Comparison of ENCODE assay signal across 10 cellular contexts in the genomic region with DNA sequence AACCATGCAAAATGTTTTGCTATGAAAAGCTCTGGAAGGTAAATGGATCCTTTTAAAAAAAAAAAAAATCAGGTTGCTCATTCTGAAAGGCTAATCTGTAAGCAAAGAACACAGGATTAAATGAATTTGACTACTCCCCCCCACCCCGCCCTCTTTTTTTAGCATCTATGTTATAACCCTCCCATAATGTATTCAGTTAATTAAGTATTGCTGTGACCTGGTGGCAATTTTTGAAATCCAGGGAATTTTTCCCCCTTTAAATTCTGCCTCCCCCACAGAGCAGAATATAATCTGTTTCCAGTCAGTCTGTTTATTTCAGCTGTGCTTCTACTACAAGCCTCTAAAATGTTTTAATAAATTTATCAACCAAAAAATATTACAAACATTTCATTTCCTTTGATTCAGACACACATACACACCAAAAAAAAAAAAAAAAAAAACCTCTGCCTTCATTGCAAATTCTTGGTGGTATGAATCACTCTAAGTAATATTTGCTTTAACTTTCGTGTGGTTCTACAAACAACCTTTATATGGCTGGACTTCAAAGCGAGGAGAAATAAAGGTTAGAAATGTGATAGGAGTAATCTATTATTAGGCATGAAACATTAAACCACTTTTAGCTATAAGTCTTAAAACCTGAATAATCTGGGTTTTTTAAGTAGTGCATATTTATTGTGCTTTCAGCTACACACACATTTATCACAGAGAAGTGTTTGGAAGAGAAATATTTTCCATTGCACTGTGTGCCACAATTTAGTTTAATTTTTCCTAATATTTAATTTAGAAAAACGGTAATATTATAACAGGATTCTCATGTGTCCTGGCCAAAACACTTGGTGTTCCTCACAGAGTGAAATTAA.
DNase-seq lines count a peak whose midpoint lies in the region; ATAC-seq and TF ChIP-seq lines count a peak whose summit lies in the region.
"Had no signal": no experiment of that assay in that cellular context is flagged by ENCODE, and none has a peak within 500 bp of the region (broad histone marks: within the 10 kb centered on the region; RNA-seq: fewer than 3 reads in every experiment).

No MANE protein-coding gene starts in this region.

- DNase-seq in SIG-M5 treated with dmso at 0.1 percent for 504 hours (lab: John Stamatoyannopoulos, UW; ENCODE audit: unreplicated experiment) = peak; percentile 12
- no peak for DNase-seq in SIG-M5 (lab: John Stamatoyannopoulos, UW)
- DNase-seq in amniotic epithelial cell (ENCODE audit: low read depth) = peak; percentile 76
- peak; percentile 73 for DNase-seq in kidney epithelial cell (ENCODE audit: low read depth)
- no peak for DNase-seq in transverse colon
- DNase-seq in WTC11 (ENCODE audit: low spot score) = no peak
- no peak for DNase-seq in NCI-H187 (lab: John Stamatoyannopoulos, UW)
- DNase-seq: activated CD4-positive, alpha-beta T cell treated with anti-CD3 and anti-CD28 coated beads, Interleukin-2, amount 10 ng/mL, durations not matched to agents 24 days and 14 days; MG63 had no signal

- CTCF ChIA-PET in WTC11 (lab: Charles Lee) = interaction anchor here (1.0 to 1.4 kb wide), 5 partner anchors 10 to 86 kb away, joined by 3 to 8 read pairs (median 3); no protein-coding TSS in a partner anchor

- H3K9me3 Mint-ChIP-seq in WTC11 = no peaks in the 10 kb centered on the region

- H3K27me3 ChIP-seq in kidney epithelial cell (ENCODE audit: control insufficient read depth, insufficient read depth, low read length) (no peaks in the 10 kb centered on the region), transverse colon (no peaks in the 10 kb centered on the region)
- H3K27me3 ChIP-seq: MG63 had no signal

- ATAC-seq in GM18870 (IDR thresholded peaks at IDR 0.05; ENCODE audit: unreplicated experiment) = no peak
- no peak for ATAC-seq in WTC11

- TF ChIP-seq CTCF in kidney epithelial cell (IDR thresholded peaks at IDR 0.05; ENCODE audit: insufficient read depth, low read length, poor library complexity, severe bottlenecking) (no peak), transverse colon (IDR thresholded peaks at IDR 0.05) (no peak), WTC11 (IDR thresholded peaks at IDR 0.05) (no peak)

- no peaks in the 10 kb centered on the region for H3K9me3 ChIP-seq in transverse colon
- H3K9me3 ChIP-seq: MG63 had no signal

- intact Hi-C loops in transverse colon (cut with DNase I; ENCODE audit: low total_unique reads) = no loop called here

- peaks cover 25% of the 10 kb centered on the region for H3K27me3 Mint-ChIP-seq in WTC11 (ENCODE audit: low read depth)
- H3K27me3 Mint-ChIP-seq: activated CD4-positive, alpha-beta T cell treated with anti-CD3 and anti-CD28 coated beads, Interleukin-2, amount 10 ng/mL, durations not matched to agents 24 days and 14 days had no signal

- H3K4me3 ChIP-seq in kidney epithelial cell (ENCODE audit: low read depth, low read length) (no peak overlapping the region), transverse colon (no peak overlapping the region)
- H3K4me3 ChIP-seq: MG63 had no signal

- no peaks in the 10 kb centered on the region for H3K36me3 Mint-ChIP-seq in WTC11

- H3K4me1 Mint-ChIP-seq in WTC11 = peaks cover 15% of the 10 kb centered on the region

- H3K4me3 Mint-ChIP-seq in WTC11 = no peak overlapping the region
- H3K4me3 Mint-ChIP-seq: activated CD4-positive, alpha-beta T cell treated with anti-CD3 and anti-CD28 coated beads, Interleukin-2, amount 10 ng/mL, durations not matched to agents 24 days and 14 days had no signal

- no peaks in the 10 kb centered on the region for H3K36me3 ChIP-seq in kidney epithelial cell (ENCODE audit: control insufficient read depth, insufficient read depth, low read length)
- H3K36me3 ChIP-seq in transverse colon = no peaks in the 10 kb centered on the region
- H3K36me3 ChIP-seq: MG63 had no signal

- H3K27ac Mint-ChIP-seq in WTC11 = no peak overlapping the region
- H3K27ac Mint-ChIP-seq: activated CD4-positive, alpha-beta T cell treated with anti-CD3 and anti-CD28 coated beads, Interleukin-2, amount 10 ng/mL, durations not matched to agents 24 days and 14 days had no signal

- WGBS in transverse colon (ENCODE audit: low coverage in 1 of 2), 2 donors = 24 to 38% methylated on average over 4 of the region's 4 CpGs

- no peak for TF ChIP-seq POLR2A in transverse colon (IDR thresholded peaks at IDR 0.05)

- H3K4me1 ChIP-seq in transverse colon = peaks cover 14 to 50% (median 40%) of the 10 kb centered on the region in 4 donors

- in situ Hi-C loops in transverse colon (cut with MboI; ENCODE audit: low pct_ligation_motif_present in 1 of 4, low pct_unique_long_range_greater_than_20kb in 1 of 4, low sequenced_read_pairs in 3 of 4) = no loop called here

- no peak for TF ChIP-seq EP300 in transverse colon (IDR thresholded peaks at IDR 0.05; ENCODE audit: low read depth)

- H3K27ac ChIP-seq in transverse colon = peak overlapping the region; percentile 60 to 76 (median 73)

- POLR2A ChIA-PET in WTC11 (lab: Charles Lee) = no interaction called here

TF ChIP-seq in WTC11, 78 proteins besides CTCF, POLR2A, EP300 and RAD21 (continues in another document):
- TF ChIP-seq, protein P1, sequence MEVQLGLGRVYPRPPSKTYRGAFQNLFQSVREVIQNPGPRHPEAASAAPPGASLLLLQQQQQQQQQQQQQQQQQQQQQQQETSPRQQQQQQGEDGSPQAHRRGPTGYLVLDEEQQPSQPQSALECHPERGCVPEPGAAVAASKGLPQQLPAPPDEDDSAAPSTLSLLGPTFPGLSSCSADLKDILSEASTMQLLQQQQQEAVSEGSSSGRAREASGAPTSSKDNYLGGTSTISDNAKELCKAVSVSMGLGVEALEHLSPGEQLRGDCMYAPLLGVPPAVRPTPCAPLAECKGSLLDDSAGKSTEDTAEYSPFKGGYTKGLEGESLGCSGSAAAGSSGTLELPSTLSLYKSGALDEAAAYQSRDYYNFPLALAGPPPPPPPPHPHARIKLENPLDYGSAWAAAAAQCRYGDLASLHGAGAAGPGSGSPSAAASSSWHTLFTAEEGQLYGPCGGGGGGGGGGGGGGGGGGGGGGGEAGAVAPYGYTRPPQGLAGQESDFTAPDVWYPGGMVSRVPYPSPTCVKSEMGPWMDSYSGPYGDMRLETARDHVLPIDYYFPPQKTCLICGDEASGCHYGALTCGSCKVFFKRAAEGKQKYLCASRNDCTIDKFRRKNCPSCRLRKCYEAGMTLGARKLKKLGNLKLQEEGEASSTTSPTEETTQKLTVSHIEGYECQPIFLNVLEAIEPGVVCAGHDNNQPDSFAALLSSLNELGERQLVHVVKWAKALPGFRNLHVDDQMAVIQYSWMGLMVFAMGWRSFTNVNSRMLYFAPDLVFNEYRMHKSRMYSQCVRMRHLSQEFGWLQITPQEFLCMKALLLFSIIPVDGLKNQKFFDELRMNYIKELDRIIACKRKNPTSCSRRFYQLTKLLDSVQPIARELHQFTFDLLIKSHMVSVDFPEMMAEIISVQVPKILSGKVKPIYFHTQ (CRISPR knock-in tag; IDR thresholded peaks at IDR 0.05) = no peak
- TF ChIP-seq TEAD1 (CRISPR knock-in tag; IDR thresholded peaks at IDR 0.05) (no peak), MYBL2 (CRISPR knock-in tag; IDR thresholded peaks at IDR 0.05) (no peak), ZNF671 (CRISPR knock-in tag; IDR thresholded peaks at IDR 0.05) (no peak), AFF4 (CRISPR knock-in tag; IDR thresholded peaks at IDR 0.05; ENCODE audit: borderline replicate concordance) (no peak), IRF2 (CRISPR knock-in tag; IDR thresholded peaks at IDR 0.05; ENCODE audit: borderline replicate concordance, low read depth) (no peak), RELA (CRISPR knock-in tag; IDR thresholded peaks at IDR 0.05; ENCODE audit: borderline replicate concordance) (no peak)

Comparison
In these comparisons a context has a peak if more than half of its experiments do, and no peak if none do; other contexts are left out.
1. DNase-seq: peak in SIG-M5 treated with dmso at 0.1 percent for 504 hours (single experiment), amniotic epithelial cell (single experiment) and kidney epithelial cell (single experiment); none in SIG-M5 (single experiment), transverse colon (single experiment), WTC11 (single experiment) and NCI-H187 (0 of 2).